Comparison of ENCODE assay signal across 33 cellular contexts in genomic region chr3:178752843-178753242, GRCh38.
"Had no signal": no experiment of that assay in that cellular context is flagged by ENCODE, and none has a peak within 500 bp of the region (broad histone marks: within the 10 kb centered on the region; RNA-seq: fewer than 3 reads in every experiment).

No MANE protein-coding gene starts in this region.

- ATAC-seq: activated CD4-positive, CD25-positive, alpha-beta regulatory T cell treated with anti-CD3 and anti-CD28 coated beads, Interleukin-2, amount 50 U/mL, for 24 hours; activated naive CD4-positive, alpha-beta T cell treated with anti-CD3 and anti-CD28 coated beads, Interleukin-2, amount 50 U/mL, for 72 hours; activated T-cell treated with anti-CD3 and anti-CD28 coated beads, Interleukin-2, amount 50 U/mL, for 72 hours; effector memory CD8-positive, alpha-beta T cell; foreskin keratinocyte; gastrocnemius medialis; heart left ventricle; T-helper 17 cell had no signal

- H3K4me3 ChIP-seq: ascending aorta, breast epithelium, cardiac muscle cell, coronary artery, esophagus muscularis mucosa, gastrocnemius medialis, heart left ventricle had no signal

- H3K4me1 Mint-ChIP-seq: activated B cell treated with CpG ODN at 0.5 μM for 24 hours; activated CD4-positive, alpha-beta memory T cell treated with anti-CD3 and anti-CD28 coated beads, Interleukin-2, amount 10 ng/mL, durations not matched to agents 7 days and 5 days; activated naive CD4-positive, alpha-beta T cell treated with anti-CD3 and anti-CD28 coated beads, Interleukin-2, amount 10 ng/mL, durations not matched to agents 7 days and 5 days; activated naive CD8-positive, alpha-beta T cell treated with anti-CD3 and anti-CD28 coated beads, Interleukin-2, amount 10 ng/mL, durations not matched to agents 7 days and 5 days; T-helper 17 cell had no signal

- H3K9me3 ChIP-seq: ascending aorta, breast epithelium, esophagus muscularis mucosa, gastrocnemius medialis had no signal

- H3K4me1 ChIP-seq: ascending aorta, breast epithelium, foreskin keratinocyte, gastrocnemius medialis had no signal

- H3K27me3 Mint-ChIP-seq: activated CD4-positive, alpha-beta memory T cell treated with anti-CD3 and anti-CD28 coated beads, Interleukin-2, amount 10 ng/mL, durations not matched to agents 7 days and 5 days; activated naive CD4-positive, alpha-beta T cell treated with anti-CD3 and anti-CD28 coated beads, Interleukin-2, amount 10 ng/mL, durations not matched to agents 7 days and 5 days; activated naive CD8-positive, alpha-beta T cell treated with anti-CD3 and anti-CD28 coated beads, Interleukin-2, amount 10 ng/mL, durations not matched to agents 7 days and 5 days; brain; effector memory CD8-positive, alpha-beta T cell; T-helper 17 cell had no signal

- H3K27me3 ChIP-seq: ascending aorta, breast epithelium, cardiac muscle cell, esophagus muscularis mucosa, foreskin keratinocyte, gastrocnemius medialis, heart left ventricle had no signal

- H3K36me3 ChIP-seq: ascending aorta, breast epithelium, cardiac muscle cell, esophagus muscularis mucosa, gastrocnemius medialis, heart left ventricle, WERI-Rb-1 had no signal

- DNase-seq: activated B cell treated with CpG ODN at 0.5 μM for 24 hours; activated CD4-positive, alpha-beta memory T cell treated with anti-CD3 and anti-CD28 coated beads, Interleukin-2, amount 10 ng/mL, durations not matched to agents 7 days and 5 days; activated CD4-positive, alpha-beta T cell treated with anti-CD3 and anti-CD28 coated beads for 48 hours; activated CD8-positive, alpha-beta memory T cell treated with anti-CD3 and anti-CD28 coated beads, Interleukin-2, amount 50 U/mL, for 48 hours; activated gamma-delta T cell; activated naive CD4-positive, alpha-beta T cell; activated naive CD4-positive, alpha-beta T cell treated with anti-CD3 and anti-CD28 coated beads, Interleukin-2, amount 10 ng/mL, durations not matched to agents 7 days and 5 days; activated naive CD8-positive, alpha-beta T cell treated with anti-CD3 and anti-CD28 coated beads, Interleukin-2, amount 10 ng/mL, durations not matched to agents 7 days and 5 days; activated T-cell treated with anti-CD3 and anti-CD28 coated beads for 4 hours; activated T-cell treated with anti-CD3 and anti-CD28 coated beads, Interleukin-2, amount 50 U/mL, for 24 hours; activated T-cell treated with anti-CD3 and anti-CD28 coated beads, Interleukin-2, amount 50 U/mL, for 72 hours; central memory CD4-positive, alpha-beta T cell; dermis blood vessel endothelial cell; effector CD4-positive, alpha-beta T cell; effector memory CD8-positive, alpha-beta T cell; erythroblast; foreskin keratinocyte; gastrocnemius medialis; glutamatergic neuron; heart left ventricle; T-helper 1 cell; T-helper 17 cell; T1000; WERI-Rb-1 had no signal

- H3K4me3 Mint-ChIP-seq: activated B cell treated with CpG ODN at 0.5 μM for 24 hours; activated CD4-positive, alpha-beta memory T cell treated with anti-CD3 and anti-CD28 coated beads, Interleukin-2, amount 10 ng/mL, durations not matched to agents 7 days and 5 days; activated naive CD4-positive, alpha-beta T cell treated with anti-CD3 and anti-CD28 coated beads, Interleukin-2, amount 10 ng/mL, durations not matched to agents 7 days and 5 days; activated naive CD8-positive, alpha-beta T cell treated with anti-CD3 and anti-CD28 coated beads, Interleukin-2, amount 10 ng/mL, durations not matched to agents 7 days and 5 days; activated T-cell treated with anti-CD3 and anti-CD28 coated beads, Interleukin-2, amount 50 U/mL, for 24 hours; activated T-cell treated with anti-CD3 and anti-CD28 coated beads, Interleukin-2, amount 50 U/mL, for 72 hours; brain; effector memory CD8-positive, alpha-beta T cell; T-helper 17 cell; T-helper 2 cell treated with Interferon-gamma antibody and Interleukin-4, amounts not matched to agents 5 μg/mL and 100 μg/mL, for 36 hours had no signal

- H3K27ac Mint-ChIP-seq: activated B cell treated with CpG ODN at 0.5 μM for 24 hours; activated CD4-positive, alpha-beta memory T cell treated with anti-CD3 and anti-CD28 coated beads, Interleukin-2, amount 10 ng/mL, durations not matched to agents 7 days and 5 days; activated naive CD4-positive, alpha-beta T cell treated with anti-CD3 and anti-CD28 coated beads, Interleukin-2, amount 10 ng/mL, durations not matched to agents 7 days and 5 days; activated naive CD4-positive, alpha-beta T cell treated with anti-CD3 and anti-CD28 coated beads, Interleukin-2, amount 50 U/mL, for 72 hours; activated naive CD8-positive, alpha-beta T cell treated with anti-CD3 and anti-CD28 coated beads, Interleukin-2, amount 10 ng/mL, durations not matched to agents 7 days and 5 days; activated T-cell treated with anti-CD3 and anti-CD28 coated beads, Interleukin-2, amount 50 U/mL, for 24 hours; activated T-cell treated with anti-CD3 and anti-CD28 coated beads, Interleukin-2, amount 50 U/mL, for 72 hours; effector memory CD8-positive, alpha-beta T cell; T-helper 17 cell; T-helper 2 cell treated with Interferon-gamma antibody and Interleukin-4, amounts not matched to agents 5 μg/mL and 100 μg/mL, for 36 hours had no signal

- H3K9me3 Mint-ChIP-seq: activated B cell treated with CpG ODN at 0.5 μM for 24 hours; activated CD4-positive, alpha-beta memory T cell treated with anti-CD3 and anti-CD28 coated beads, Interleukin-2, amount 10 ng/mL, durations not matched to agents 7 days and 5 days; activated naive CD4-positive, alpha-beta T cell treated with anti-CD3 and anti-CD28 coated beads, Interleukin-2, amount 10 ng/mL, durations not matched to agents 7 days and 5 days; activated naive CD4-positive, alpha-beta T cell treated with anti-CD3 and anti-CD28 coated beads, Interleukin-2, amount 50 U/mL, for 72 hours; activated T-cell treated with anti-CD3 and anti-CD28 coated beads, Interleukin-2, amount 50 U/mL, for 24 hours; T-helper 2 cell treated with Interferon-gamma antibody and Interleukin-4, amounts not matched to agents 5 μg/mL and 100 μg/mL, for 36 hours had no signal

- H3K36me3 Mint-ChIP-seq: activated naive CD4-positive, alpha-beta T cell treated with anti-CD3 and anti-CD28 coated beads, Interleukin-2, amount 10 ng/mL, durations not matched to agents 7 days and 5 days; activated naive CD4-positive, alpha-beta T cell treated with anti-CD3 and anti-CD28 coated beads, Interleukin-2, amount 50 U/mL, for 72 hours; activated naive CD8-positive, alpha-beta T cell treated with anti-CD3 and anti-CD28 coated beads, Interleukin-2, amount 10 ng/mL, durations not matched to agents 7 days and 5 days; brain had no signal

- H3K27ac ChIP-seq: ascending aorta, breast epithelium, cardiac muscle cell, coronary artery, esophagus muscularis mucosa, foreskin keratinocyte, gastrocnemius medialis, heart left ventricle, WERI-Rb-1 had no signal
